Comparison of ENCODE assay signal across 1 cellular context in genomic region chr1:224996266-224996665, GRCh38.
TF ChIP-seq lines count a peak whose summit lies in the region.

No MANE protein-coding gene starts in this region.

TF ChIP-seq in HepG2, 621 proteins besides CTCF, POLR2A, EP300 and RAD21:
- TF ChIP-seq CEBPZ (IDR thresholded peaks at IDR 0.05; ENCODE audit: low read length) (no peak), ZSCAN5A (CRISPR knock-in tag; IDR thresholded peaks at IDR 0.05; ENCODE audit: borderline replicate concordance) (no peak), ZNF839 (CRISPR knock-in tag; IDR thresholded peaks at IDR 0.05; ENCODE audit: borderline replicate concordance) (no peak), ZNF879 (CRISPR knock-in tag; IDR thresholded peaks at IDR 0.05) (no peak), ATF7 (IDR thresholded peaks at IDR 0.05) (no peak), ATF7 (CRISPR knock-in tag; IDR thresholded peaks at IDR 0.05) (no peak), ZNF770 (CRISPR knock-in tag; IDR thresholded peaks at IDR 0.05) (no peak), ZMAT5 (CRISPR knock-in tag; IDR thresholded peaks at IDR 0.05; ENCODE audit: borderline replicate concordance, low read depth) (no peak), ERF (CRISPR knock-in tag; IDR thresholded peaks at IDR 0.05) (no peak), ZFY (CRISPR knock-in tag; IDR thresholded peaks at IDR 0.05) (no peak)
